In the genomic region with DNA sequence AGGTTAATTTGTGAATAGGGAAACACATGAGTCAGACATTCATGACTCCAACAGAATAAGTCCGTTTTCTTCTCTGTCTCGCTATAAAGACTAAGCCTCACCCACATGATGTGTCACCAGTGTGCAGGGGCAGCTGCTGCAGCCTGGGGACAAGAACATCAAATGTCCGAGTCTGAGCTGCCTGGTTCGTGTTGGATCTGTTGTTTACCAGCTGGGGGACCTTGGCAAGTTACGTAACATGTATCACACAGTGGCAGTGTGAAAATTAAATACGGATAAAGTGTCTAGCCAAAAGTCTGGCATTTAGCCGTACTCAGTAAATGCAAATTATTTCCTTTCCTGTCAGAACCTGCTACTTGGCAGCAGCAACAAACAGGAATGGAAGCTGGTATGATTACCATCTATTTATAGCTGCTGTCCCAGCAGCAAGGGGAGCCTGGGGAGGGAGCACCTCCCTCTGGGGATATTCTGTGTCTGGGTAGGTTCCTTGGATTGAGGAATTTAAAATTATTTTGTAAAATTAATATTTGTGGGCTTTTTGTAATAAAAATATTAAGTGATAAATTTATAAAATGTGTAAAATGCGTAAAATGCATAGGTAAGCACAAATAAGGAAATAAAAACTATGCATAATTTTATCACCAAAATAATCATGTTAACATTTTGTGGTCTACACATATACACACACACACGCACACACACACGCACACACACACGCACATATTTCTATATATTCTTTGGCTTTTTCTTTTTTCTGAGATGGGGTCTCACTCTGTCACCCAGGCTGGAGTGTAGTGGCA, we compare ENCODE assay signal across 7 cellular contexts. TPM values are rescaled to one million over a fixed set of nuclear protein-coding genes. Genes with fewer than 3 reads are reported as not detected.
DNase-seq lines count a peak whose midpoint lies in the region; ATAC-seq and TF ChIP-seq lines count a peak whose summit lies in the region.

No MANE protein-coding gene starts in this region.

- intact Hi-C loops in body of pancreas (cut with DNase I) = no loop called here

- no peak overlapping the region for H3K4me3 ChIP-seq in body of pancreas

- no peaks in the 10 kb centered on the region for H3K27me3 ChIP-seq in body of pancreas

- peaks cover 15% of the 10 kb centered on the region for H3K4me1 ChIP-seq in body of pancreas

- WGBS in body of pancreas, 2 donors = 20 to 24% methylated on average over 11 of the region's 11 CpGs

- no peaks in the 10 kb centered on the region for H3K36me3 ChIP-seq in body of pancreas (replicated peaks in 1 of 2; ENCODE audit: insufficient read depth in 1 of 2, low read depth in 2 of 2)

- TF ChIP-seq POLR2A in body of pancreas (IDR thresholded peaks at IDR 0.05) = peak in 1 of 3 donors; percentile 36

- ATAC-seq in body of pancreas (peak; percentile 52), GM21737 (IDR thresholded peaks at IDR 0.05; ENCODE audit: unreplicated experiment) (no peak), HG02852 (IDR thresholded peaks at IDR 0.05; ENCODE audit: unreplicated experiment) (no peak)

- H3K27ac ChIP-seq in body of pancreas (peak overlapping the region; percentile 60 to 78 (median 72)), temporal lobe (ENCODE audit: low read depth, low read length) (peak overlapping the region; percentile 60)

- H3K9me3 ChIP-seq in body of pancreas = no peaks in the 10 kb centered on the region

- TF ChIP-seq CTCF in body of pancreas (IDR thresholded peaks at IDR 0.05) = peak in 2 of 7 experiments; percentile 11

- peak; percentile 90 for DNase-seq in NCI-H1105 treated with DMSO at 0.1 percent for 48 hours (lab: John Stamatoyannopoulos, UW)
- DNase-seq in body of pancreas = peak; percentile 51 to 78 (median 71)
- peak in 41 of 51 donors; percentile 4 to 86 (median 39) for DNase-seq in hypothalamus (lab: John Stamatoyannopoulos, UW)
- DNase-seq in DMS79 treated with DMSO at 0.1 percent for 48 hours (lab: John Stamatoyannopoulos, UW) = no peak

RNA-seq across cellular contexts. Expression of gene CLDN25, which starts 1.3 kb away (rescaled TPM):
- not detected for total RNA-seq in body of pancreas
- not detected for total RNA-seq in temporal lobe

RNA-seq across cellular contexts. Expression of gene ZW10, which starts 4.8 kb away (rescaled TPM):
- total RNA-seq in body of pancreas = 10 to 100 TPM in 1 of 2 donors, 1 to 10 TPM in 1; 6.9 to 10.4 TPM
- 9.8 TPM for total RNA-seq in temporal lobe
